Comparison of ENCODE assay signal across 23 cellular contexts in the genomic region with DNA sequence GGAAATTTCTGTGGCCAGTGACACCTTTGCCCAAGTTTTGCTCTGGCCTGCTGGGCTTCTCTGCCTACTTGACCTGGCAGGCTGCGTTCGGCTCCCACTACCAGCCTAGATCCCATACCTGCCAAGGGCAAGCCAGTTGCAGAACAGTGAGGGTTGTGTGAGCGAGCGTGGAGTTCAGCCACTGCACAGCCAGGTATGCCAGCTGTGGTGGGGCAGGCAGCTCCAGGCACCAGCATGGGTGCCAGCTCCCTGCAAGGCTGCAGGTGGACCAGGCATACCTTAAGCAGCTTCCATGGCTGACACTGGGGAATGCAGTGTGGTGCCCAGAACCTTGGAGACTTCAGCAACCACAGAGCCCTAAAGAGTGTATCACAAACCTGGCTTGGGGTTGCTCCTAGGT.
DNase-seq lines count a peak whose midpoint lies in the region; ATAC-seq, FAIRE-seq and TF ChIP-seq lines count a peak whose summit lies in the region.
"Had no signal": no experiment of that assay in that cellular context is flagged by ENCODE, and none has a peak within 500 bp of the region (broad histone marks: within the 10 kb centered on the region; RNA-seq: fewer than 3 reads in every experiment).

No MANE protein-coding gene starts in this region.

- peaks cover 21% of the 10 kb centered on the region for H3K4me1 Mint-ChIP-seq in neural crest cell
- no peaks in the 10 kb centered on the region for H3K4me1 Mint-ChIP-seq in CD8-positive, alpha-beta memory T cell
- H3K4me1 Mint-ChIP-seq: CD14-positive monocyte had no signal

- peaks cover 7 to 13% of the 10 kb centered on the region in 2 experiments; a peak in 2 of 4 replicates for H3K79me1 ChIP-seq in IMR-90 (ENCODE audit: low read depth in 1 of 2, low read length in 2 of 2)

- no peak overlapping the region for H2BK15ac ChIP-seq in IMR-90 (ENCODE audit: low read depth, low read length)

- peaks cover 4% of the 10 kb centered on the region for H3K9me3 Mint-ChIP-seq in neural crest cell
- H3K9me3 Mint-ChIP-seq in CD8-positive, alpha-beta memory T cell = no peaks in the 10 kb centered on the region
- H3K9me3 Mint-ChIP-seq: CD4-positive, alpha-beta T cell had no signal

- no peaks in the 10 kb centered on the region for H3K27me3 Mint-ChIP-seq in neural crest cell (ENCODE audit: low read depth)
- peaks cover 7 to 20% of the 10 kb centered on the region in 2 donors for H3K27me3 Mint-ChIP-seq in CD8-positive, alpha-beta memory T cell

- 97% methylated on average over 4 of the region's 4 CpGs; no CpG with 5 or more reads in 1 of the 2 experiments for WGBS in IMR-90 (ENCODE audit: extremely low coverage in 2 of 2, insufficient read length in 1 of 2), 2 experiments
- WGBS in smooth muscle cell (ENCODE audit: low lambda C conversion rate) = 98% methylated on average over 4 of the region's 4 CpGs

- no peak overlapping the region for H3K23ac ChIP-seq in IMR-90 (ENCODE audit: low read depth, low read length)

- no peaks in the 10 kb centered on the region for H4K20me1 ChIP-seq in IMR-90 (ENCODE audit: insufficient read depth, low read length)
- no peaks in the 10 kb centered on the region for H4K20me1 ChIP-seq in smooth muscle cell (ENCODE audit: low read depth)

- H3K56ac ChIP-seq in IMR-90 (ENCODE audit: extremely low read depth, insufficient read depth, low read length) = no peak overlapping the region

- BruUV-seq in IMR-90 (replicated peaks; lab: Mats Ljungman, UMichigan) = no TSS peak

- H3K36me3 ChIP-seq in IMR-90 (ENCODE audit: control insufficient read depth, insufficient read depth, low read length) (peaks cover 2% of the 10 kb centered on the region; the same call in 1 of the 2 replicates), bronchial epithelial cell (ENCODE audit: control insufficient read depth, insufficient read depth, low read length) (no peaks in the 10 kb centered on the region), smooth muscle cell (ENCODE audit: low read depth) (no peaks in the 10 kb centered on the region)
- no peaks in the 10 kb centered on the region for H3K36me3 ChIP-seq in CD8-positive, alpha-beta memory T cell (ENCODE audit: insufficient read depth, low read length)
- H3K36me3 ChIP-seq: BE2C, HAP-1 had no signal

- no peak overlapping the region for H2BK5ac ChIP-seq in IMR-90 (ENCODE audit: low read depth, low read length, poor library complexity, severe bottlenecking)

- intact Hi-C loops in IMR-90 (cut with micrococcal nuclease) = no loop called here

- peak overlapping the region; percentile 16; the same call in 1 of the 2 replicates for H2AK5ac ChIP-seq in IMR-90 (ENCODE audit: low read depth, low read length)

- H3K9ac ChIP-seq in IMR-90 (ENCODE audit: low read depth, low read length) (no peak overlapping the region), smooth muscle cell (ENCODE audit: low read depth) (no peak overlapping the region)
- H3K9ac ChIP-seq: BLaER1 treated with 17β-estradiol and CSF1 and Interleukin-3, amounts not matched to agents 10 nM and 100 nM had no signal

- peaks cover 33% of the 10 kb centered on the region for H3F3A ChIP-seq in smooth muscle cell (ENCODE audit: low read depth)

- CTCF ChIA-PET in IMR-90 (lab: Yijun Ruan, JAX) = no interaction called here
- CTCF ChIA-PET in CD8-positive, alpha-beta memory T cell (lab: Charles Lee) = interaction anchor here (0.8 to 1.9 kb wide), 2 partner anchors 8 to 10 kb away, joined by 3 to 4 read pairs; no protein-coding TSS in a partner anchor

- no peak for TF ChIP-seq RAD21 in IMR-90 (IDR thresholded peaks at IDR 0.05; ENCODE audit: low read length)

- H3K27me3 ChIP-seq in IMR-90 (ENCODE audit: control insufficient read depth, insufficient read depth, low read length) = no peaks in the 10 kb centered on the region
- H3K27me3 ChIP-seq in bronchial epithelial cell (ENCODE audit: control insufficient read depth, insufficient read depth, low read length) = no peaks in the 10 kb centered on the region
- H3K27me3 ChIP-seq in smooth muscle cell (ENCODE audit: low read depth) = no peaks in the 10 kb centered on the region
- H3K27me3 ChIP-seq in CD8-positive, alpha-beta memory T cell (ENCODE audit: insufficient read depth, low read length, poor library complexity, severe bottlenecking) = no peaks in the 10 kb centered on the region
- H3K27me3 ChIP-seq: BE2C; BLaER1 treated with 17β-estradiol and CSF1 and Interleukin-3, amounts not matched to agents 10 nM and 100 nM had no signal

- H3K79me2 ChIP-seq in smooth muscle cell (ENCODE audit: low read depth) = no peaks in the 10 kb centered on the region

- H2BK20ac ChIP-seq in IMR-90 (ENCODE audit: low read depth, low read length) = no peak overlapping the region

- POLR2A ChIA-PET in IMR-90 (lab: Charles Lee; ENCODE audit: unreplicated experiment) = no interaction called here
- POLR2A ChIA-PET in CD8-positive, alpha-beta memory T cell (lab: Charles Lee) = no interaction called here

- no peak overlapping the region for H3K14ac ChIP-seq in IMR-90 (replicated peaks; ENCODE audit: low read depth, low read length)

- H3K4ac ChIP-seq in IMR-90 (ENCODE audit: low read depth, low read length) = no peak overlapping the region

- peaks cover 19% of the 10 kb centered on the region for H3K4me1 ChIP-seq in IMR-90 (ENCODE audit: control insufficient read depth, insufficient read depth, low read length)
- H3K4me1 ChIP-seq in smooth muscle cell (ENCODE audit: low read depth) = peaks cover 15% of the 10 kb centered on the region
- H3K4me1 ChIP-seq in CD8-positive, alpha-beta memory T cell (ENCODE audit: insufficient read depth, low read length) = no peaks in the 10 kb centered on the region
- H3K4me1 ChIP-seq: A549, BE2C, HAP-1 had no signal

- H2BK120ac ChIP-seq in IMR-90 (ENCODE audit: low read depth, low read length) = no peak overlapping the region

- FAIRE-seq in bronchial epithelial cell (lab: Jason Lieb, UNC) = peak; percentile 13
- FAIRE-seq: A549, GM12892 had no signal

- H3K27ac Mint-ChIP-seq in neural crest cell (ENCODE audit: unreplicated experiment) = peak overlapping the region; percentile 85
- no peak overlapping the region for H3K27ac Mint-ChIP-seq in CD8-positive, alpha-beta memory T cell
- H3K27ac Mint-ChIP-seq: CD14-positive monocyte; CD4-positive, alpha-beta T cell; HFFc6 had no signal

- no peak overlapping the region for H4K91ac ChIP-seq in IMR-90 (ENCODE audit: insufficient read depth, low read depth, low read length)

- no peak overlapping the region for H3K18ac ChIP-seq in IMR-90 (ENCODE audit: low read depth, low read length)

- H3K4me3 ChIP-seq in IMR-90 (ENCODE audit: insufficient read depth, low read depth, low read length) = no peak overlapping the region
- H3K4me3 ChIP-seq in bronchial epithelial cell (ENCODE audit: low read depth, low read length) = no peak overlapping the region
- no peak overlapping the region for H3K4me3 ChIP-seq in smooth muscle cell
- no peak overlapping the region for H3K4me3 ChIP-seq in CD8-positive, alpha-beta memory T cell (ENCODE audit: low read length)
- H3K4me3 ChIP-seq: A549; BLaER1 treated with 17β-estradiol and CSF1 and Interleukin-3, amounts not matched to agents 10 nM and 100 nM; HAP-1 had no signal

- H3K9me1 ChIP-seq in IMR-90 (ENCODE audit: insufficient read depth, low read length) = peaks cover 12% of the 10 kb centered on the region

- H3K4me2 ChIP-seq in IMR-90 (ENCODE audit: low read depth, low read length) = no peak overlapping the region
- H3K4me2 ChIP-seq in smooth muscle cell = peak overlapping the region; percentile 29
- H3K4me2 ChIP-seq: A549; BLaER1 treated with 17β-estradiol and CSF1 and Interleukin-3, amounts not matched to agents 10 nM and 100 nM had no signal

- TF ChIP-seq POLR2A in IMR-90 (IDR thresholded peaks at IDR 0.05; ENCODE audit: low read depth, low read length) = no peak

- H3K4me3 Mint-ChIP-seq in neural crest cell = no peak overlapping the region
- no peak overlapping the region for H3K4me3 Mint-ChIP-seq in CD8-positive, alpha-beta memory T cell
- H3K4me3 Mint-ChIP-seq: CD14-positive monocyte; CD4-positive, alpha-beta T cell; HFFc6 had no signal

- dilution Hi-C loops in IMR-90 (cut with HindIII; ENCODE audit: low sequenced_read_pairs, unreplicated experiment) = no loop called here

- in situ Hi-C loops in IMR-90 (cut with MboI; ENCODE audit: low sequenced_read_pairs) = no loop called here

- no peak for ATAC-seq in IMR-90 (ENCODE audit: low read depth)
- ATAC-seq: A549 had no signal

- no peaks in the 10 kb centered on the region for H3K9me3 ChIP-seq in IMR-90 (ENCODE audit: control insufficient read depth, insufficient read depth, low read length)
- H3K9me3 ChIP-seq in smooth muscle cell (replicated peaks; ENCODE audit: low read depth) = no peaks in the 10 kb centered on the region
- no peaks in the 10 kb centered on the region for H3K9me3 ChIP-seq in CD8-positive, alpha-beta memory T cell (ENCODE audit: low read length)
- H3K9me3 ChIP-seq: BE2C, HAP-1 had no signal

- no peak overlapping the region for H4K8ac ChIP-seq in IMR-90 (ENCODE audit: low read depth in 2 of 2, low read length in 2 of 2)

- H3K27ac ChIP-seq in IMR-90 (ENCODE audit: insufficient read depth, low read length) (no peak overlapping the region), smooth muscle cell (ENCODE audit: low read depth) (peak overlapping the region; percentile 87)
- no peak overlapping the region for H3K27ac ChIP-seq in CD8-positive, alpha-beta memory T cell (ENCODE audit: low read depth, low read length)
- H3K27ac ChIP-seq: A549; BLaER1 treated with 17β-estradiol and CSF1 and Interleukin-3, amounts not matched to agents 10 nM and 100 nM had no signal

- no peak overlapping the region for H4K5ac ChIP-seq in IMR-90 (ENCODE audit: low read depth, low read length)

- H3K36me3 Mint-ChIP-seq in neural crest cell (ENCODE audit: low read depth) = peaks cover 19% of the 10 kb centered on the region
- no peaks in the 10 kb centered on the region for H3K36me3 Mint-ChIP-seq in CD8-positive, alpha-beta memory T cell

- DNase-seq in IMR-90 (no peak), bronchial epithelial cell (ENCODE audit: low read depth) (no peak), neural crest cell (ENCODE audit: low read depth, low spot score) (no peak), smooth muscle cell (lab: John Stamatoyannopoulos, UW; ENCODE audit: unreplicated experiment) (no peak), GM19240 (ENCODE audit: insufficient read length, low spot score) (no peak), GM10266 (ENCODE audit: extremely low spot score) (no peak)
- DNase-seq in CD8-positive, alpha-beta memory T cell = no peak
- DNase-seq: 8988T; ACHN; AML-193; BE2C; Calu3; CD4-positive, alpha-beta T cell; COR-L47; DMS53; DMS79 treated with DMSO at 0.1 percent for 48 hours; GF-D8; HFFc6 had no signal

- no peak overlapping the region for H2AK9ac ChIP-seq in IMR-90 (replicated peaks; ENCODE audit: low read depth, low read length, poor library complexity)

- H2AFZ ChIP-seq in IMR-90 (replicated peaks; ENCODE audit: low read length, poor library complexity) (no peak overlapping the region), smooth muscle cell (ENCODE audit: low read depth) (no peak overlapping the region)

- TF ChIP-seq CTCF in IMR-90 (conservative IDR thresholded peaks at IDR 0.05; ENCODE audit: low read depth, low read length) = no peak
- no peak for TF ChIP-seq CTCF in bronchial epithelial cell (IDR thresholded peaks at IDR 0.05; ENCODE audit: insufficient read depth, low read length, severe bottlenecking)
- TF ChIP-seq CTCF in neural crest cell (conservative IDR thresholded peaks at IDR 0.05) = no peak
- no peak for TF ChIP-seq CTCF in smooth muscle cell (IDR thresholded peaks at IDR 0.05; ENCODE audit: borderline replicate concordance, insufficient read depth, poor library complexity, severe bottlenecking)
- TF ChIP-seq CTCF in GM10266 (IDR thresholded peaks at IDR 0.05; ENCODE audit: control insufficient read depth, insufficient read depth, low read depth, missing control alignments) = no peak
